In the genomic region with DNA sequence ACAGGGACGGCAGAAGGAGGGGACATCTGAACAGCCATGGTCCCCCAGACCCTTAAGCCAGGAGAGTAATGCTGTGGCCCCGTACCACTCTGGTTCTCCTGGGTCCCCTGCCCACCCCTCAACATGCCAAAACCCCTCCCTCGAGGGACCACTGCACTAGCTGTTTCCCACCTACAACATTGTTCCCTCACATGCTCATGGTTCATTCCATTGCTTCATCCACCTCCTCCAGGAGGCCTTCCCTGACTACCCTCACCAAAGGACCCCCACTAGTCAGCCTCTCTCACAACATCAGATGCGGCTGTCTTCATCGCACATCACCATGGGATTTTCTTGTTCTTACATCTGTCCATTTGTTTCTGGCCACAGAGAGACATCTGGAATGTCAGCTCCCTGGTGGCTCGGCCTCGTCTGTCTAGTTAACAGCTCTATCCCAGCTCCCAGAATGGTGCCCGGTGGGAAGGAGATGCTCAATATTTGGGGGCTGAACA, we compare ENCODE assay signal across 2 cellular contexts.
TF ChIP-seq lines count a peak whose summit lies in the region.

No MANE protein-coding gene starts in this region.

TF ChIP-seq in WTC11, 78 proteins besides CTCF, POLR2A, EP300 and RAD21:
- TF ChIP-seq NFYB (CRISPR knock-in tag; conservative IDR thresholded peaks at IDR 0.05; ENCODE audit: low read depth) (no peak), ZNF317 (CRISPR knock-in tag; IDR thresholded peaks at IDR 0.05; ENCODE audit: borderline replicate concordance, low read depth) (no peak), ATF1 (CRISPR knock-in tag; IDR thresholded peaks at IDR 0.05) (no peak), ZNF396 (CRISPR knock-in tag; IDR thresholded peaks at IDR 0.05; ENCODE audit: borderline replicate concordance) (no peak), ZNF263 (CRISPR knock-in tag; IDR thresholded peaks at IDR 0.05; ENCODE audit: low read depth) (no peak), OVOL2 (CRISPR knock-in tag; IDR thresholded peaks at IDR 0.05; ENCODE audit: borderline replicate concordance) (no peak), ZNF232 (CRISPR knock-in tag; IDR thresholded peaks at IDR 0.05) (no peak), GTF2I (CRISPR knock-in tag; conservative IDR thresholded peaks at IDR 0.05) (no peak)
- TF ChIP-seq, protein P1, sequence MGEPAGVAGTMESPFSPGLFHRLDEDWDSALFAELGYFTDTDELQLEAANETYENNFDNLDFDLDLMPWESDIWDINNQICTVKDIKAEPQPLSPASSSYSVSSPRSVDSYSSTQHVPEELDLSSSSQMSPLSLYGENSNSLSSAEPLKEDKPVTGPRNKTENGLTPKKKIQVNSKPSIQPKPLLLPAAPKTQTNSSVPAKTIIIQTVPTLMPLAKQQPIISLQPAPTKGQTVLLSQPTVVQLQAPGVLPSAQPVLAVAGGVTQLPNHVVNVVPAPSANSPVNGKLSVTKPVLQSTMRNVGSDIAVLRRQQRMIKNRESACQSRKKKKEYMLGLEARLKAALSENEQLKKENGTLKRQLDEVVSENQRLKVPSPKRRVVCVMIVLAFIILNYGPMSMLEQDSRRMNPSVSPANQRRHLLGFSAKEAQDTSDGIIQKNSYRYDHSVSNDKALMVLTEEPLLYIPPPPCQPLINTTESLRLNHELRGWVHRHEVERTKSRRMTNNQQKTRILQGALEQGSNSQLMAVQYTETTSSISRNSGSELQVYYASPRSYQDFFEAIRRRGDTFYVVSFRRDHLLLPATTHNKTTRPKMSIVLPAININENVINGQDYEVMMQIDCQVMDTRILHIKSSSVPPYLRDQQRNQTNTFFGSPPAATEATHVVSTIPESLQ (CRISPR knock-in tag; IDR thresholded peaks at IDR 0.05): no peak

TF ChIP-seq in HepG2, 621 proteins besides CTCF, POLR2A, EP300 and RAD21:
- TF ChIP-seq ZFP36 (IDR thresholded peaks at IDR 0.05; ENCODE audit: borderline replicate concordance, low read depth, low read length, partially characterized antibody): peak; percentile 79
- 0 out of 2 replicates have a peak, but pooled peaks have one; percentile 7 for TF ChIP-seq ZNF501 (CRISPR knock-in tag; IDR thresholded peaks at IDR 0.05)
- TF ChIP-seq TBX3 (IDR thresholded peaks at IDR 0.05; ENCODE audit: borderline replicate concordance): no peak
TF ChIP-seq in HepG2: peak in this region for 2.
